In the genomic region with DNA sequence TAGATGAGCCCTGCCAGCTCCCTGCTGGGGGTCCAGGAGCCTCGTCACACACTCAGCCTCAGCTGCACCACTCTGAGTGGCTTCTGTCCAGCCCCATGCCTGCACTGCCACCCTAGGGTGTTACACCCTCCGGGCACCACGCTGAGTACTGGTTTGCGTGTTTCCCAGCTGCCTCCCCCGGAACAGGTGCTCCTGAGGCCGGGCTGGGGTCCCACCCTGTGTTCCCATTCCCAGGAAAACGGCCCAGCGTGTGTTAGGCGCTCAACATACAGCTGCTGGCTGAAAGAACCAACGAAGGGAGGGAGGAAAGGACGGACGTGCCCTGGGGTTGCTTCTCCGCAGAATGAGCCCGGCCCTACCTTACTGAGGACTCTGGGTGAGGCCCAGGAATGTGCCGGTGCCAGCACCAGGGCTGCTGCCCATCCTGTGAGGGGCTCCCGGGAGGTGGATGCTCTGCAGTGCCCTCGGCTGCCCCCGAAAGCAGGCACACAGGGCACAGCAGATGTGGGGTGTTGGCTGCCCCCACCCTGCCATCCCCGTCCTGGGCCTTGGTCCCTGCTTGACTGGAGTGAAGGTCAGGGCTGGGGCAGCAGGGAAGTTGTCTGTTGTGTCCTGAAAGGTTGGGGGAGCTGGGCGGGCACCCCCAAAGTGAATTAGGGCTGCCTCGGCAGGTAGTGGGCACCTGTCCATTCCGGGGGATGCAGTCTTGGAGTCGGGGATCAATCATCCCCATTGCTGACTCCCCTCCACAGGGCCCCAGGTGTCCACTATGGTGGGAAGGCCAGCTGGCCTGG, we compare ENCODE assay signal across 15 cellular contexts. TPM values are rescaled to one million over a fixed set of nuclear protein-coding genes. Genes with fewer than 3 reads are reported as not detected.
A peak's percentile ranks its signal among the peaks of the same experiment; 100 is the strongest.
DNase-seq lines count a peak whose midpoint lies in the region; ATAC-seq, FAIRE-seq and TF ChIP-seq lines count a peak whose summit lies in the region.
"Had no signal": no experiment of that assay in that cellular context is flagged by ENCODE, and none has a peak within 500 bp of the region (broad histone marks: within the 10 kb centered on the region; RNA-seq: fewer than 3 reads in every experiment).

No MANE protein-coding gene starts in this region.

- peaks cover 28% of the 10 kb centered on the region for H3K79me2 ChIP-seq in keratinocyte (ENCODE audit: control insufficient read depth, insufficient read depth, low read length)

- peak overlapping the region; percentile 91 for H3K4me2 ChIP-seq in keratinocyte (ENCODE audit: control insufficient read depth, extremely low read depth, insufficient read depth, low read depth, low read length)

- H3K9me1 ChIP-seq in keratinocyte (ENCODE audit: control insufficient read depth, extremely low read depth, insufficient read depth, low read length): no peaks in the 10 kb centered on the region

- no peaks in the 10 kb centered on the region for H4K20me1 ChIP-seq in keratinocyte (ENCODE audit: control insufficient read depth, extremely low read depth, insufficient read depth, low read length)

- dilution Hi-C loops in keratinocyte (cut with MboI; ENCODE audit: extremely low pct_ligation_motif_present, low sequenced_read_pairs): no loop called here

- H3K4me3 ChIP-seq in ascending aorta: no peak overlapping the region
- peak overlapping the region in 1 of 3 experiments; percentile 56 for H3K4me3 ChIP-seq in keratinocyte (ENCODE audit: control insufficient read depth in 2 of 3, extremely low read depth in 1 of 3, insufficient read depth in 2 of 3, low read depth in 1 of 3, low read length in 3 of 3)
- H3K4me3 ChIP-seq in stomach smooth muscle (ENCODE audit: low read length in 2 of 2): no peak overlapping the region
- H3K4me3 ChIP-seq: MG63, SK-N-MC had no signal

- H3K9me3 ChIP-seq in ascending aorta: no peaks in the 10 kb centered on the region
- H3K9me3 ChIP-seq in keratinocyte (ENCODE audit: control insufficient read depth, low read depth, low read length): no peaks in the 10 kb centered on the region
- H3K9me3 ChIP-seq in stomach smooth muscle (ENCODE audit: control insufficient read depth in 2 of 2, low read length in 2 of 2): no peaks in the 10 kb centered on the region

- ATAC-seq in HG03342 (IDR thresholded peaks at IDR 0.05; ENCODE audit: unreplicated experiment) (no peak), GM18873 (IDR thresholded peaks at IDR 0.05; ENCODE audit: low FRiP score, unreplicated experiment) (no peak)
- ATAC-seq: activated naive CD4-positive, alpha-beta T cell treated with anti-CD3 and anti-CD28 coated beads, Interleukin-2, amount 50 U/mL, for 72 hours had no signal

- peak; percentile 80 for FAIRE-seq in keratinocyte (lab: Jason Lieb, UNC)

- DNase-seq in HT-29 (ENCODE audit: low spot score): peak; percentile 67
- DNase-seq in ascending aorta (ENCODE audit: low spot score in 2 of 2): no peak
- no peak for DNase-seq in keratinocyte (ENCODE audit: low read depth, low spot score)
- DNase-seq in NCI-H524 treated with DMSO at 0.1 percent for 48 hours (lab: John Stamatoyannopoulos, UW): no peak
- no peak for DNase-seq in CD1c-positive myeloid dendritic cell (ENCODE audit: extremely low spot score)
- DNase-seq: NCI-H1694; NCI-H510A; stimulated activated CD4-positive, alpha-beta T cell treated with anti-CD3 and anti-CD28 coated beads, Interleukin-1b, Interleukin-23, amount 100 ng/mL, for 48 hours; T1000 had no signal

- intact Hi-C loops in ascending aorta (cut with DNase I): no loop called here

- no peak overlapping the region for H2AFZ ChIP-seq in keratinocyte (ENCODE audit: control insufficient read depth, low read length)

- TF ChIP-seq CTCF in ascending aorta (IDR thresholded peaks at IDR 0.05): no peak
- no peak for TF ChIP-seq CTCF in keratinocyte (optimal IDR thresholded peaks at IDR 0.05 in 1 of 3, IDR thresholded peaks at IDR 0.05 in 1 of 3, conservative IDR thresholded peaks at IDR 0.05 in 1 of 3; ENCODE audit: extremely low read depth in 1 of 3, insufficient read depth in 2 of 3, low read length in 3 of 3)

- H3K27me3 ChIP-seq in ascending aorta (no peaks in the 10 kb centered on the region), keratinocyte (ENCODE audit: control insufficient read depth, extremely low read depth, insufficient read depth, low read length) (no peaks in the 10 kb centered on the region), stomach smooth muscle (ENCODE audit: control insufficient read depth in 1 of 2, insufficient read depth in 2 of 2, low read length in 2 of 2) (no peaks in the 10 kb centered on the region)
- H3K27me3 ChIP-seq: MG63 had no signal

- peaks cover 27 to 39% of the 10 kb centered on the region in 2 donors for H3K4me1 ChIP-seq in ascending aorta
- H3K4me1 ChIP-seq in keratinocyte (ENCODE audit: control insufficient read depth, extremely low read depth, insufficient read depth, low read length): peaks cover 57% of the 10 kb centered on the region
- H3K4me1 ChIP-seq in stomach smooth muscle (ENCODE audit: control insufficient read depth, insufficient read depth, low read length): peaks cover 42% of the 10 kb centered on the region

- peak overlapping the region; percentile 4 to 38 for H3K27ac ChIP-seq in ascending aorta
- H3K27ac ChIP-seq in keratinocyte (ENCODE audit: control insufficient read depth, insufficient read depth, low read length): peak overlapping the region; percentile 97
- peak overlapping the region; percentile 37 for H3K27ac ChIP-seq in stomach smooth muscle (ENCODE audit: low read length)
- H3K27ac ChIP-seq: SK-N-MC had no signal

- H3K9ac ChIP-seq in keratinocyte (ENCODE audit: control insufficient read depth, extremely low read depth, insufficient read depth, low read length): peak overlapping the region; percentile 76
- H3K9ac ChIP-seq in stomach smooth muscle (ENCODE audit: low read length in 2 of 2): no peak overlapping the region

- peaks cover 43 to 47% of the 10 kb centered on the region in 2 donors for H3K36me3 ChIP-seq in ascending aorta
- peaks cover 22 to 35% of the 10 kb centered on the region in 2 experiments for H3K36me3 ChIP-seq in keratinocyte (ENCODE audit: control insufficient read depth in 2 of 2, extremely low read depth in 1 of 2, insufficient read depth in 2 of 2, low read length in 2 of 2)
- H3K36me3 ChIP-seq in stomach smooth muscle (ENCODE audit: control insufficient read depth in 2 of 2, insufficient read depth in 2 of 2, low read length in 2 of 2): peaks cover 28 to 44% of the 10 kb centered on the region in 2 donors

RNA-seq across cellular contexts. Expression of gene LAMA5, which starts 16.3 kb away (rescaled TPM):
- total RNA-seq in HT-29 (2014; rRNA removed; shearing (Covaris generic)): 286 and 336 TPM in 2 replicates
- 469 TPM for total RNA-seq in ascending aorta
- polyA plus RNA-seq in keratinocyte: 6.9 to 17.9 TPM (median 8.7 TPM) in 3 replicates
- polyA plus RNA-seq in keratinocyte (2011; ENCODE audit: low read depth): 51.0 TPM
- 1.6 and 8.1 TPM in 2 replicates for polyA plus RNA-seq in keratinocyte (2011; cell fraction: cytosol; rRNA removed)
- 101 and 177 TPM in 2 replicates for polyA plus RNA-seq in keratinocyte (2011; cell fraction: nucleus; rRNA removed)
- polyA plus RNA-seq in keratinocyte (2012; ENCODE audit: low replicate concordance): 54.5 and 61.7 TPM in 2 replicates
- polyA minus RNA-seq in keratinocyte: 24.2 to 50.5 TPM (median 24.6 TPM) in 3 replicates
- polyA minus RNA-seq in keratinocyte (2011; cell fraction: cytosol; rRNA and poly(A)+ RNA removed): 43.2 TPM
- 183 and 196 TPM in 2 replicates for polyA minus RNA-seq in keratinocyte (2011; cell fraction: nucleus; rRNA and poly(A)+ RNA removed)

RNA-seq across cellular contexts. Expression of gene RPS21, which starts 36.1 kb away (rescaled TPM):
- total RNA-seq in HT-29 (2014; rRNA removed; shearing (Covaris generic)): 3,073 and 3,139 TPM in 2 replicates
- total RNA-seq in ascending aorta: 1,828 TPM
- 2,971 to 5,490 TPM (median 3,874 TPM) in 3 replicates for polyA plus RNA-seq in keratinocyte
- polyA plus RNA-seq in keratinocyte (2011; ENCODE audit: low read depth): 984 TPM
- 1,407 and 2,786 TPM in 2 replicates for polyA plus RNA-seq in keratinocyte (2011; cell fraction: cytosol; rRNA removed)
- 1,324 and 1,818 TPM in 2 replicates for polyA plus RNA-seq in keratinocyte (2011; cell fraction: nucleus; rRNA removed)
- polyA plus RNA-seq in keratinocyte (2012; ENCODE audit: low replicate concordance): 3,853 and 4,653 TPM in 2 replicates
- polyA minus RNA-seq in keratinocyte: 724 to 1,431 TPM (median 1,117 TPM) in 3 replicates
- polyA minus RNA-seq in keratinocyte (2011; cell fraction: cytosol; rRNA and poly(A)+ RNA removed): 1,444 TPM
- polyA minus RNA-seq in keratinocyte (2011; cell fraction: nucleus; rRNA and poly(A)+ RNA removed): 353 and 441 TPM in 2 replicates

RNA-seq across cellular contexts. Expression of gene ADRM1, which starts 48.0 kb away (rescaled TPM):
- 659 and 752 TPM in 2 replicates for total RNA-seq in HT-29 (2014; rRNA removed; shearing (Covaris generic))
- total RNA-seq in ascending aorta: 236 TPM
- polyA plus RNA-seq in keratinocyte: 89.8 to 109 TPM (median 91.4 TPM) in 3 replicates
- 76.7 TPM for polyA plus RNA-seq in keratinocyte (2011; ENCODE audit: low read depth)
- 44.3 and 119 TPM in 2 replicates for polyA plus RNA-seq in keratinocyte (2011; cell fraction: cytosol; rRNA removed)
- 54.7 and 70.3 TPM in 2 replicates for polyA plus RNA-seq in keratinocyte (2011; cell fraction: nucleus; rRNA removed)
- polyA plus RNA-seq in keratinocyte (2012; ENCODE audit: low replicate concordance): 68.7 and 160 TPM in 2 replicates
- 42.9 to 58.8 TPM (median 51.9 TPM) in 3 replicates for polyA minus RNA-seq in keratinocyte
- 135 TPM for polyA minus RNA-seq in keratinocyte (2011; cell fraction: cytosol; rRNA and poly(A)+ RNA removed)
- polyA minus RNA-seq in keratinocyte (2011; cell fraction: nucleus; rRNA and poly(A)+ RNA removed): 43.1 and 52.3 TPM in 2 replicates

RNA-seq across cellular contexts. Expression of gene CABLES2, which starts 56.3 kb away (rescaled TPM):
- 9.5 and 9.8 TPM in 2 replicates for total RNA-seq in HT-29 (2014; rRNA removed; shearing (Covaris generic))
- 0.43 TPM for total RNA-seq in ascending aorta
- polyA plus RNA-seq in keratinocyte: 1.9 to 4.6 TPM (median 2.2 TPM) in 3 replicates
- 2.3 TPM for polyA plus RNA-seq in keratinocyte (2011; ENCODE audit: low read depth)
- polyA plus RNA-seq in keratinocyte (2011; cell fraction: cytosol; rRNA removed): 2.5 and 3.3 TPM in 2 replicates
- 3.8 and 4.1 TPM in 2 replicates for polyA plus RNA-seq in keratinocyte (2011; cell fraction: nucleus; rRNA removed)
- 2.5 and 4.4 TPM in 2 replicates for polyA plus RNA-seq in keratinocyte (2012; ENCODE audit: low replicate concordance)
- 3.0 to 5.1 TPM (median 3.0 TPM) in 3 replicates for polyA minus RNA-seq in keratinocyte
- 3.1 TPM for polyA minus RNA-seq in keratinocyte (2011; cell fraction: cytosol; rRNA and poly(A)+ RNA removed)
- 2.1 and 2.3 TPM in 2 replicates for polyA minus RNA-seq in keratinocyte (2011; cell fraction: nucleus; rRNA and poly(A)+ RNA removed)

Comparison
In these comparisons a context has a peak if more than half of its experiments do, and no peak if none do; other contexts are left out.
1. H3K27ac ChIP-seq: peak in every context shown above with its lines; median percentile 97 in keratinocyte; 37 in stomach smooth muscle; 21 in ascending aorta.